Comparison of ENCODE assay signal across 1 cellular context in genomic region chr12:47743311-47743860, GRCh38.
TF ChIP-seq lines count a peak whose summit lies in the region.

No MANE protein-coding gene starts in this region.

TF ChIP-seq in IMR-90, 13 proteins besides CTCF, POLR2A, EP300 and RAD21:
- TF ChIP-seq RFX5 (IDR thresholded peaks at IDR 0.05; ENCODE audit: low read depth, low read length) (no peak), RCOR1 (IDR thresholded peaks at IDR 0.05; ENCODE audit: insufficient replicate concordance, low read length) (no peak), MAZ (IDR thresholded peaks at IDR 0.05; ENCODE audit: borderline replicate concordance, low read depth, low read length) (no peak)
